Comparison of ENCODE assay signal across 8 cellular contexts in genomic region chr7:112510032-112510742, GRCh38. TPM values are rescaled to one million over a fixed set of nuclear protein-coding genes. Genes with fewer than 3 reads are reported as not detected.
DNase-seq lines count a peak whose midpoint lies in the region; ATAC-seq and TF ChIP-seq lines count a peak whose summit lies in the region.

No MANE protein-coding gene starts in this region.

- ATAC-seq in Right ventricle myocardium superior (ENCODE audit: poor library complexity): peak; percentile 42
- no peak for ATAC-seq in left ventricle myocardium superior
- peak; percentile 55 for ATAC-seq in HG03342 (IDR thresholded peaks at IDR 0.05; ENCODE audit: unreplicated experiment)

- peaks cover 0 to 16% (median 3%) of the 10 kb centered on the region in 4 donors for H3K4me1 ChIP-seq in tibial artery

- in situ Hi-C loops in astrocyte of the cerebellum (cut with HindIII; ENCODE audit: low sequenced_read_pairs): no loop called here

- no peaks in the 10 kb centered on the region for H3K36me3 ChIP-seq in tibial artery

- DNase-seq in Right ventricle myocardium superior (no peak), left ventricle myocardium superior (no peak), astrocyte of the cerebellum (ENCODE audit: low read depth) (peak; percentile 53), stromal cell of bone marrow (ENCODE audit: low read depth) (peak; percentile 66), COLO829 (ENCODE audit: low spot score) (no peak), RPMI8226 (no peak), tibial artery (no peak)

- H3K4me3 ChIP-seq in astrocyte of the cerebellum (ENCODE audit: low read depth, low read length) (no peak overlapping the region), tibial artery (no peak overlapping the region)

- H3K27me3 ChIP-seq in tibial artery: no peaks in the 10 kb centered on the region

- no peak for TF ChIP-seq CTCF in astrocyte of the cerebellum (IDR thresholded peaks at IDR 0.05; ENCODE audit: low read depth, low read length, missing control alignments)
- no peak for TF ChIP-seq CTCF in tibial artery (IDR thresholded peaks at IDR 0.05)

- H3K27ac ChIP-seq in tibial artery: no peak overlapping the region

- intact Hi-C loops in Right ventricle myocardium superior (cut with DNase I) (no loop called here), left ventricle myocardium superior (cut with micrococcal nuclease) (no loop called here), tibial artery (cut with DNase I; ENCODE audit: low total_unique reads) (no loop called here)

- H3K9me3 ChIP-seq in tibial artery: no peaks in the 10 kb centered on the region

RNA-seq across cellular contexts. Expression of gene LSMEM1, which starts 29.4 kb away (rescaled TPM):
- total RNA-seq in Right ventricle myocardium superior (1.1 TPM), left ventricle myocardium superior (1.4 TPM)

RNA-seq across cellular contexts. Expression of gene IFRD1, which starts 59.9 kb away (rescaled TPM):
- 18.0 TPM for total RNA-seq in Right ventricle myocardium superior
- total RNA-seq in left ventricle myocardium superior: 20.6 TPM

Comparison
In these comparisons a context has a peak if more than half of its experiments do, and no peak if none do; other contexts are left out.
1. DNase-seq: peak in astrocyte of the cerebellum (single experiment) and stromal cell of bone marrow (single experiment); none in Right ventricle myocardium superior (single experiment), left ventricle myocardium superior (single experiment), COLO829 (single experiment), RPMI8226 (single experiment) and tibial artery (0 of 2).